29 cellular contexts compared by ENCODE assay signal in the genomic region with DNA sequence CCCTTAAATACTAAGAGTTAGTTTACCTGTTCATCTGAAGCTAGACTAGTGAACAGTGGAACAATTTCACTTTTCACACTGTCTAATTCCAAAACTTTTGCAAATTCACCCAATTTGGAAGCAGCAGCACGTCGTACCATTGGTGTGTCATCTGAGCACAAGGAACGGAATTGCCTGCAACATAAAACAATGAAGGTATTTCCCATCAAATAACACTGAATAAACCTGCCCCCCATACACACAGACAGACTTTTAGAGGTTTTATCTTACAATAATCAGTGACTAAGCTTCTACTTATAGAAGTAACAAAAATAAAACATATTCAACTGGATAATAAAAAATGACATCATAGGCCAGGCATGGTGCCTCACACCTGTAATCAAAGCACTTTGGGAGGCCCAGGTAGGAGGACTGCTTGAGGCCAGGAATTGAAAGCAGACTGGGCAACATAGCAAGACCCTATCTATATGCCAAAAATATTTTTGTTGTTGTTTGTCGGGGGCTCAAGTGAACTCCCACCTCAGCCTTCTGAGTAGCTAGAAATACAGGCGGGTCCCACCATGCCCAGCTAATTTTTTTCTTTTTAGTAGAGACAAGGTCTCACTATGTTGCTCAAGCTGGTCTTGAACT. TPM values are rescaled to one million over a fixed set of nuclear protein-coding genes. Genes with fewer than 3 reads are reported as not detected.
DNase-seq lines count a peak whose midpoint lies in the region; ATAC-seq and TF ChIP-seq lines count a peak whose summit lies in the region.
"Had no signal": no experiment of that assay in that cellular context is flagged by ENCODE, and none has a peak within 500 bp of the region (broad histone marks: within the 10 kb centered on the region; RNA-seq: fewer than 3 reads in every experiment).

No MANE protein-coding gene starts in this region.

- H3K4me2 ChIP-seq in mesenchymal stem cell (ENCODE audit: low read length, poor library complexity, severe bottlenecking): no peak overlapping the region
- H3K4me2 ChIP-seq: neural progenitor cell, PC-9 had no signal

- no peak overlapping the region for H2BK120ac ChIP-seq in mesenchymal stem cell (ENCODE audit: low read depth, low read length)

- no peak overlapping the region for H3K4ac ChIP-seq in mesenchymal stem cell (ENCODE audit: low read depth in 1 of 2, low read length in 2 of 2)

- 45 to 71% (median 50%) methylated on average over 5 of the region's 5 CpGs for WGBS in heart left ventricle, 4 donors
- 98% methylated on average over 4 of the region's 5 CpGs for WGBS in mesenchymal stem cell
- WGBS in stomach, 5 donors: 52 to 71% (median 60%) methylated on average over 5 of the region's 5 CpGs

- intact Hi-C loops in heart left ventricle (cut with DNase I): loop anchor here in 2 of 10 donors (1.0 to 10.0 kb wide), 2 partner anchors 31 to 45 kb away; no protein-coding TSS in a partner anchor
- intact Hi-C loops in Right ventricle myocardium inferior (cut with DNase I): loop anchor here (2.0 kb wide), 1 partner anchor 25 kb away; no protein-coding TSS in a partner anchor
- intact Hi-C loops in stomach (cut with DNase I; ENCODE audit: low total_unique reads): no loop called here

- H4K91ac ChIP-seq in mesenchymal stem cell (ENCODE audit: low read length): no peak overlapping the region

- no peak overlapping the region for H3K23ac ChIP-seq in mesenchymal stem cell (ENCODE audit: low read length in 2 of 2)

- DNase-seq in heart left ventricle (no peak), Right ventricle myocardium inferior (ENCODE audit: missing footprints) (no peak), dermis microvascular lymphatic vessel endothelial cell (ENCODE audit: low read depth in 2 of 2) (peak; percentile 77 to 86), mesenchymal stem cell (no peak), stomach (no peak), WERI-Rb-1 (no peak), medulla oblongata (ENCODE audit: extremely low spot score) (no peak)
- DNase-seq in activated T-cell treated with anti-CD3 and anti-CD28 coated beads, Interleukin-2, amount 50 U/mL, for 48 hours: no peak
- DNase-seq: activated CD8-positive, alpha-beta memory T cell treated with anti-CD3 and anti-CD28 coated beads, Interleukin-2, amount 10 ng/mL, durations not matched to agents 7 days and 5 days; activated naive CD4-positive, alpha-beta T cell treated with Interleukin-2 at 50 U/mL for 16 hours; activated T-cell treated with anti-CD3 and anti-CD28 coated beads, Interleukin-2, amount 50 U/mL, for 4 hours; CD4-positive, alpha-beta T cell; DND-41; HCEC 1CT; Karpas-422; MV-4-11; NCI-H1436; NCI-H2081; NCI-H2227 treated with DMSO at 0.1 percent for 48 hours; NCI-H526 treated with DMSO at 0.1 percent for 48 hours; PC-9; posterior cingulate gyrus; sigmoid colon; stimulated activated CD4-positive, alpha-beta T cell treated with anti-CD3 and anti-CD28 coated beads, Interleukin-4, amount 100 ng/mL, for 24 hours; substantia nigra had no signal

- no peaks in the 10 kb centered on the region for H3K9me3 ChIP-seq in heart left ventricle
- H3K9me3 ChIP-seq in mesenchymal stem cell (ENCODE audit: control insufficient read depth, low read length): no peaks in the 10 kb centered on the region
- no peaks in the 10 kb centered on the region for H3K9me3 ChIP-seq in stomach
- no peaks in the 10 kb centered on the region for H3K9me3 ChIP-seq in WERI-Rb-1 (ENCODE audit: severe bottlenecking)
- H3K9me3 ChIP-seq: sigmoid colon had no signal

- H3K27me3 ChIP-seq in heart left ventricle (no peaks in the 10 kb centered on the region), mesenchymal stem cell (ENCODE audit: control insufficient read depth in 1 of 2, insufficient read depth in 1 of 2, low read length in 2 of 2) (no peaks in the 10 kb centered on the region), stomach (no peaks in the 10 kb centered on the region), WERI-Rb-1 (ENCODE audit: insufficient read depth, low read depth, severe bottlenecking) (no peaks in the 10 kb centered on the region)
- H3K27me3 ChIP-seq: sigmoid colon had no signal

- ATAC-seq in heart left ventricle (peak in 1 of 4 donors; percentile 63), Right ventricle myocardium inferior (no peak)
- ATAC-seq: activated CD8-positive, alpha-beta memory T cell treated with anti-CD3 and anti-CD28 coated beads, Interleukin-2, amount 10 ng/mL, durations not matched to agents 7 days and 5 days; activated T-cell treated with anti-CD3 and anti-CD28 coated beads, Interleukin-2, amount 50 U/mL, for 4 hours; SK-N-SH treated with all-trans-retinoic acid at 6 μM for 48 hours had no signal

- H3K36me3 ChIP-seq in heart left ventricle (peaks cover 0 to 99% (median 97%) of the 10 kb centered on the region in 9 donors), mesenchymal stem cell (ENCODE audit: control insufficient read depth in 1 of 2, insufficient read depth in 2 of 2, low read depth in 1 of 2, low read length in 2 of 2) (peaks cover 27 to 89% of the 10 kb centered on the region in 2 experiments), stomach (peaks cover 54 to 92% (median 89%) of the 10 kb centered on the region in 4 donors), WERI-Rb-1 (peaks cover 81% of the 10 kb centered on the region)

- TF ChIP-seq POLR2A in heart left ventricle (IDR thresholded peaks at IDR 0.05) (no peak), stomach (IDR thresholded peaks at IDR 0.05) (no peak)

- no peak overlapping the region for H3K14ac ChIP-seq in mesenchymal stem cell (ENCODE audit: low read length in 2 of 2)

- H3K4me3 ChIP-seq in heart left ventricle: no peak overlapping the region
- H3K4me3 ChIP-seq in mesenchymal stem cell (ENCODE audit: insufficient read depth in 1 of 2, low read depth in 1 of 2, low read length in 2 of 2): no peak overlapping the region
- no peak overlapping the region for H3K4me3 ChIP-seq in stomach
- H3K4me3 ChIP-seq in WERI-Rb-1 (ENCODE audit: low read depth, low read length): no peak overlapping the region
- H3K4me3 ChIP-seq: lung, neural progenitor cell, PC-9, sigmoid colon had no signal

- no peak for TF ChIP-seq EP300 in stomach (IDR thresholded peaks at IDR 0.05)

- H3K79me1 ChIP-seq in mesenchymal stem cell (replicated peaks; ENCODE audit: low read length, poor library complexity, severe bottlenecking): peaks cover 26% of the 10 kb centered on the region

- H3K27ac ChIP-seq in heart left ventricle: peak overlapping the region in 11 of 12 donors; percentile 17 to 72 (median 61)
- no peak overlapping the region for H3K27ac ChIP-seq in mesenchymal stem cell (ENCODE audit: low read length, poor library complexity, severe bottlenecking)
- peak overlapping the region in 4 of 5 donors; percentile 21 to 54 (median 38) for H3K27ac ChIP-seq in stomach
- H3K27ac ChIP-seq in WERI-Rb-1: no peak overlapping the region
- H3K27ac ChIP-seq: 22Rv1, neural progenitor cell, PC-9, sigmoid colon had no signal

- no peak overlapping the region for H2BK15ac ChIP-seq in mesenchymal stem cell (ENCODE audit: low read depth, poor library complexity, severe bottlenecking)

- H2BK12ac ChIP-seq in mesenchymal stem cell (ENCODE audit: low read length in 2 of 2): no peak overlapping the region

- TF ChIP-seq CTCF in heart left ventricle (IDR thresholded peaks at IDR 0.05) (no peak), stomach (IDR thresholded peaks at IDR 0.05) (no peak), WERI-Rb-1 (IDR thresholded peaks at IDR 0.05; ENCODE audit: low read depth, low read length) (no peak)

- H3K4me1 ChIP-seq in heart left ventricle (peaks cover 0 to 62% (median 17%) of the 10 kb centered on the region in 12 donors), mesenchymal stem cell (ENCODE audit: control insufficient read depth, insufficient read depth, low read depth, low read length) (no peaks in the 10 kb centered on the region), stomach (peaks cover 8 to 46% (median 22%) of the 10 kb centered on the region in 4 donors)

- no peak overlapping the region for H3K18ac ChIP-seq in mesenchymal stem cell (ENCODE audit: low read depth in 1 of 2, low read length in 2 of 2)

- H2BK5ac ChIP-seq in mesenchymal stem cell (ENCODE audit: low read depth, low read length, poor library complexity, severe bottlenecking): no peak overlapping the region

- H3K9ac ChIP-seq in mesenchymal stem cell (ENCODE audit: low read length): peak overlapping the region; percentile 22
- H3K9ac ChIP-seq: neural progenitor cell had no signal

- H4K8ac ChIP-seq in mesenchymal stem cell (ENCODE audit: low read length): no peak overlapping the region

- H2AK5ac ChIP-seq in mesenchymal stem cell (ENCODE audit: low read length, severe bottlenecking): no peak overlapping the region

- H2AFZ ChIP-seq in mesenchymal stem cell (ENCODE audit: low read depth, low read length): no peak overlapping the region
- H2AFZ ChIP-seq: neural progenitor cell, PC-9 had no signal

RNA-seq across cellular contexts. Expression of a gene that starts 6.3 kb away (rescaled TPM):
- total RNA-seq in heart left ventricle (10 to 100 TPM in 5 of 9 donors, 1 to 10 TPM in 4; 6.8 to 99.9 (median 11.8) TPM), Right ventricle myocardium inferior (7.8 TPM), dermis microvascular lymphatic vessel endothelial cell (29.0 and 31.5 TPM in 2 replicates), stomach (10 to 100 TPM in 4 of 5 donors, 1 to 10 TPM in 1; 5.5 to 71.2 (median 41.1) TPM)
- polyA plus RNA-seq in heart left ventricle (1 to 10 TPM; 4.2 to 7.9 TPM), stomach (10 to 100 TPM in 2 of 3 donors, 1 to 10 TPM in 1; 9.6 to 15.3 (median 13.3) TPM)
- 14.9 TPM for polyA plus RNA-seq in mesenchymal stem cell (2013, experiment 1 of 2)
- 14.7 TPM for polyA plus RNA-seq in mesenchymal stem cell (2013, experiment 2 of 2)

Comparison
In these comparisons a context has a peak if more than half of its experiments do, and no peak if none do; other contexts are left out.
1. DNase-seq: peak in dermis microvascular lymphatic vessel endothelial cell (2 of 2); none in heart left ventricle (0 of 5), Right ventricle myocardium inferior (single experiment), mesenchymal stem cell (single experiment), stomach (single experiment), activated T-cell treated with anti-CD3 and anti-CD28 coated beads, Interleukin-2, amount 50 U/mL, for 48 hours (0 of 2), WERI-Rb-1 (single experiment) and medulla oblongata (single experiment).
2. H3K27ac ChIP-seq: peak in heart left ventricle (11 of 12) and stomach (4 of 5); none in mesenchymal stem cell (single experiment) and WERI-Rb-1 (single experiment).